Comparison of ENCODE assay signal across 9 cellular contexts in genomic region chr10:124701881-124702656, GRCh38. TPM values are rescaled to one million over a fixed set of nuclear protein-coding genes. Genes with fewer than 3 reads are reported as not detected.
DNase-seq lines count a peak whose midpoint lies in the region; ATAC-seq and TF ChIP-seq lines count a peak whose summit lies in the region.
"Had no signal": no experiment of that assay in that cellular context is flagged by ENCODE, and none has a peak within 500 bp of the region (broad histone marks: within the 10 kb centered on the region; RNA-seq: fewer than 3 reads in every experiment).

No MANE protein-coding gene starts in this region.

- peak overlapping the region; percentile 29 to 88 for H2BK12ac ChIP-seq in mesenchymal stem cell (ENCODE audit: low read length in 2 of 2)

- H3K27me3 ChIP-seq in body of pancreas (no peaks in the 10 kb centered on the region), mesenchymal stem cell (ENCODE audit: control insufficient read depth in 1 of 2, insufficient read depth in 1 of 2, low read length in 2 of 2) (no peaks in the 10 kb centered on the region), subcutaneous abdominal adipose tissue (ENCODE audit: control insufficient read depth in 5 of 5, insufficient read depth in 4 of 5, low read length in 5 of 5) (no peaks in the 10 kb centered on the region)

- peak overlapping the region; percentile 51 for H2AFZ ChIP-seq in mesenchymal stem cell (ENCODE audit: low read depth, low read length)

- peak overlapping the region; percentile 16 to 67 for H3K18ac ChIP-seq in mesenchymal stem cell (ENCODE audit: low read depth in 1 of 2, low read length in 2 of 2)

- H2BK120ac ChIP-seq in mesenchymal stem cell (ENCODE audit: low read depth, low read length), result no peak overlapping the region

- peak overlapping the region; percentile 75 for H4K91ac ChIP-seq in mesenchymal stem cell (ENCODE audit: low read length)

- DNase-seq in T-helper 2 cell, result peak in 3 of 5 experiments; percentile 36 to 68 (median 45)
- DNase-seq in body of pancreas, result peak in 1 of 4 donors; percentile 48
- peak; percentile 38 for DNase-seq in mesenchymal stem cell
- DNase-seq in AG08396 (ENCODE audit: low spot score), result no peak
- no peak for DNase-seq in midbrain (lab: John Stamatoyannopoulos, UW)
- DNase-seq: mesendoderm had no signal

- no peak for TF ChIP-seq POLR2A in body of pancreas (IDR thresholded peaks at IDR 0.05)

- ATAC-seq in body of pancreas (no peak), GM18909 (IDR thresholded peaks at IDR 0.05; ENCODE audit: poor library complexity, unreplicated experiment) (no peak), GM19452 (IDR thresholded peaks at IDR 0.05; ENCODE audit: unreplicated experiment) (no peak)

- H3K9ac ChIP-seq in mesenchymal stem cell (ENCODE audit: low read length) (peak overlapping the region; percentile 43), subcutaneous abdominal adipose tissue (ENCODE audit: low read length in 5 of 5) (peak overlapping the region; percentile 28 to 44 (median 36))

- H2BK5ac ChIP-seq in mesenchymal stem cell (ENCODE audit: low read depth, low read length, poor library complexity, severe bottlenecking), result no peak overlapping the region

- intact Hi-C loops in body of pancreas (cut with DNase I), result no loop called here

- H3K9me3 ChIP-seq in body of pancreas (no peaks in the 10 kb centered on the region), mesenchymal stem cell (ENCODE audit: control insufficient read depth, low read length) (no peaks in the 10 kb centered on the region), subcutaneous abdominal adipose tissue (ENCODE audit: control insufficient read depth in 5 of 5, low read length in 5 of 5) (no peaks in the 10 kb centered on the region)

- H3K23ac ChIP-seq in mesenchymal stem cell (ENCODE audit: low read length in 2 of 2), result peak overlapping the region in 1 of 2 experiments; percentile 76

- H3K27ac ChIP-seq in body of pancreas (peak overlapping the region; percentile 8 to 73 (median 42)), mesenchymal stem cell (ENCODE audit: low read length, poor library complexity, severe bottlenecking) (no peak overlapping the region), subcutaneous abdominal adipose tissue (ENCODE audit: low read depth, low read length) (peak overlapping the region; percentile 84)

- no peak overlapping the region for H3K4me2 ChIP-seq in mesenchymal stem cell (ENCODE audit: low read length, poor library complexity, severe bottlenecking)

- peak overlapping the region in 1 of 2 experiments; percentile 18 for H3K14ac ChIP-seq in mesenchymal stem cell (ENCODE audit: low read length in 2 of 2)

- peak overlapping the region; percentile 15 for H2BK15ac ChIP-seq in mesenchymal stem cell (ENCODE audit: low read depth, poor library complexity, severe bottlenecking)

- H3K4me3 ChIP-seq in body of pancreas, result no peak overlapping the region
- peak overlapping the region in 1 of 2 experiments; percentile 33 for H3K4me3 ChIP-seq in mesenchymal stem cell (ENCODE audit: insufficient read depth in 1 of 2, low read depth in 1 of 2, low read length in 2 of 2)
- peak overlapping the region in 2 of 5 donors; percentile 13 to 32 for H3K4me3 ChIP-seq in subcutaneous abdominal adipose tissue (ENCODE audit: low read depth in 1 of 5, low read length in 5 of 5)

- H3K4ac ChIP-seq in mesenchymal stem cell (ENCODE audit: low read depth in 1 of 2, low read length in 2 of 2), result peak overlapping the region in 1 of 2 experiments; percentile 68

- H3K36me3 ChIP-seq in body of pancreas (replicated peaks in 1 of 2; ENCODE audit: insufficient read depth in 1 of 2, low read depth in 2 of 2), result no peaks in the 10 kb centered on the region
- peaks cover 4 to 65% of the 10 kb centered on the region in 2 experiments for H3K36me3 ChIP-seq in mesenchymal stem cell (ENCODE audit: control insufficient read depth in 1 of 2, insufficient read depth in 2 of 2, low read depth in 1 of 2, low read length in 2 of 2)
- H3K36me3 ChIP-seq in subcutaneous abdominal adipose tissue (ENCODE audit: control insufficient read depth in 5 of 5, insufficient read depth in 5 of 5, low read length in 5 of 5), result peaks cover 0 to 26% (median 10%) of the 10 kb centered on the region in 5 donors

- H4K8ac ChIP-seq in mesenchymal stem cell (ENCODE audit: low read length), result peak overlapping the region; percentile 61

- 53 to 58% methylated on average over 11 to 13 of the region's 13 CpGs for WGBS in body of pancreas, 2 donors
- WGBS in mesenchymal stem cell, result 87% methylated on average over 12 of the region's 13 CpGs

- H3K4me1 ChIP-seq in body of pancreas (peaks cover 56% of the 10 kb centered on the region), mesenchymal stem cell (ENCODE audit: control insufficient read depth, insufficient read depth, low read depth, low read length) (peaks cover 12% of the 10 kb centered on the region), subcutaneous abdominal adipose tissue (ENCODE audit: control insufficient read depth in 5 of 5, insufficient read depth in 5 of 5, low read length in 5 of 5) (peaks cover 51 to 100% (median 100%) of the 10 kb centered on the region in 5 donors)

- H2AK5ac ChIP-seq in mesenchymal stem cell (ENCODE audit: low read length, severe bottlenecking), result no peak overlapping the region

- H3K79me1 ChIP-seq in mesenchymal stem cell (replicated peaks; ENCODE audit: low read length, poor library complexity, severe bottlenecking), result peaks cover 54% of the 10 kb centered on the region

- no peak for TF ChIP-seq CTCF in body of pancreas (IDR thresholded peaks at IDR 0.05)

RNA-seq across cellular contexts. Expression of gene FAM53B, which starts 42.1 kb away (rescaled TPM):
- 10 to 100 TPM; 17.1 to 21.1 TPM for total RNA-seq in body of pancreas
- 8.0 TPM for polyA plus RNA-seq in mesenchymal stem cell (2013, experiment 1 of 2)
- polyA plus RNA-seq in mesenchymal stem cell (2013, experiment 2 of 2), result 7.7 TPM

Comparison
In these comparisons a context has a peak if more than half of its experiments do, and no peak if none do; other contexts are left out.
1. DNase-seq: peak in T-helper 2 cell (3 of 5) and mesenchymal stem cell (single experiment); none in AG08396 (single experiment) and midbrain (single experiment).